Comparison of ENCODE assay signal across 23 cellular contexts in the genomic region with DNA sequence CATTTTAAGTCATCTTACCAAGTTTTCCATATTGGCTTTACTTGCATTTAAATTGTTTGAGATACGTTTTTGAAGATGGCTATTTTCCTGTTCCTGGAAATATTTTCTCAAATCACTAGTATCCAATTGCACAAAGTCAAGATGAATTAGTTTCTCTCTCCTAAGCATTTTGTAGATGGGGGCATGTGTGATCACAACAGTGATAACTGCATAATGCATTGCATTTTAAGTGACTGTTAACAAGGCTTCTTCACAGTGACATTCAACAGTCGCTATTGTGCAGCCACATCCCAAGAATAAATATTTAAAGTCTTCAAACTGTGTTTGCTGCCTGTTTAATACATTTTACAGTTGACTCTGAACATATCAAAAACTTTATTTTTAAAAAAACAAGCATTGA.
DNase-seq lines count a peak whose midpoint lies in the region; ATAC-seq, FAIRE-seq and TF ChIP-seq lines count a peak whose summit lies in the region.
"Had no signal": no experiment of that assay in that cellular context is flagged by ENCODE, and none has a peak within 500 bp of the region (broad histone marks: within the 10 kb centered on the region; RNA-seq: fewer than 3 reads in every experiment).

No MANE protein-coding gene starts in this region.

- TF ChIP-seq POLR2A in stomach (IDR thresholded peaks at IDR 0.05) = no peak

- TF ChIP-seq RAD21 in SK-N-SH (IDR thresholded peaks at IDR 0.05; ENCODE audit: low read length) = no peak

- DNase-seq in SK-N-SH (no peak), D721Med (ENCODE audit: insufficient read length, low spot score) (no peak), SK-N-DZ (ENCODE audit: low spot score) (peak; percentile 78), smooth muscle cell (lab: John Stamatoyannopoulos, UW; ENCODE audit: unreplicated experiment) (no peak), C1 segment of cervical spinal cord (lab: John Stamatoyannopoulos, UW) (no peak), stomach (no peak)
- DNase-seq: 8988T; ACHN; AML-193; BE2C; Calu3; CD4-positive, alpha-beta memory T cell; COR-L47; DMS153; DND-41; GOT3; HCEC 1CT had no signal

- 44% methylated on average over 2 of the region's 2 CpGs for WGBS in SK-N-SH (ENCODE audit: low lambda C conversion rate)
- 31% methylated on average over 2 of the region's 2 CpGs for WGBS in smooth muscle cell (ENCODE audit: low lambda C conversion rate)
- 64 to 74% (median 66%) methylated on average over 2 of the region's 2 CpGs for WGBS in stomach, 5 donors

- H3K4me2 ChIP-seq in SK-N-SH = no peak overlapping the region
- H3K4me2 ChIP-seq in smooth muscle cell = no peak overlapping the region
- H3K4me2 ChIP-seq: A549 had no signal

- H3K9ac ChIP-seq in SK-N-SH = no peak overlapping the region
- no peak overlapping the region for H3K9ac ChIP-seq in smooth muscle cell (ENCODE audit: low read depth)

- CTCF ChIA-PET in SK-N-SH (lab: Yijun Ruan, JAX) = no interaction called here

- intact Hi-C loops in stomach (cut with DNase I; ENCODE audit: low total_unique reads) = no loop called here

- H3K79me2 ChIP-seq in SK-N-SH (ENCODE audit: insufficient read depth) = no peaks in the 10 kb centered on the region
- no peaks in the 10 kb centered on the region for H3K79me2 ChIP-seq in smooth muscle cell (ENCODE audit: low read depth)

- H3F3A ChIP-seq in SK-N-SH (replicated peaks; ENCODE audit: insufficient read depth) (no peaks in the 10 kb centered on the region), smooth muscle cell (ENCODE audit: low read depth) (no peaks in the 10 kb centered on the region)

- H3K9me2 ChIP-seq in SK-N-SH = no peaks in the 10 kb centered on the region

- H3K27ac ChIP-seq in SK-N-SH (ENCODE audit: low read depth in 2 of 2, low read length in 1 of 2) (no peak overlapping the region), smooth muscle cell (ENCODE audit: low read depth) (no peak overlapping the region), stomach (no peak overlapping the region)
- H3K27ac ChIP-seq: A549 had no signal

- POLR2A ChIA-PET in SK-N-SH (lab: Yijun Ruan, JAX) = no interaction called here

- TF ChIP-seq EP300 in SK-N-SH (IDR thresholded peaks at IDR 0.05; ENCODE audit: borderline replicate concordance in 1 of 2, low read depth in 1 of 2, low read length in 1 of 2) (no peak), stomach (IDR thresholded peaks at IDR 0.05) (no peak)

- H3K36me3 ChIP-seq in SK-N-SH (replicated peaks in 1 of 2; ENCODE audit: control insufficient read depth in 1 of 2, insufficient read depth in 2 of 2, low read length in 1 of 2) (no peaks in the 10 kb centered on the region), smooth muscle cell (ENCODE audit: low read depth) (no peaks in the 10 kb centered on the region), stomach (no peaks in the 10 kb centered on the region)
- H3K36me3 ChIP-seq: BE2C; BLaER1 treated with 17β-estradiol and CSF1 and Interleukin-3, amounts not matched to agents 10 nM and 100 nM had no signal

- no peak for ATAC-seq in SK-N-SH treated with all-trans-retinoic acid at 6 μM for 48 hours
- ATAC-seq: A549 had no signal

- no peak overlapping the region for H3K4me3 ChIP-seq in SK-N-SH (ENCODE audit: low read depth in 2 of 2, low read length in 1 of 2)
- H3K4me3 ChIP-seq in smooth muscle cell = no peak overlapping the region
- H3K4me3 ChIP-seq in stomach = no peak overlapping the region
- H3K4me3 ChIP-seq: A549 had no signal

- H2AFZ ChIP-seq in SK-N-SH (ENCODE audit: low read depth) (no peak overlapping the region), smooth muscle cell (ENCODE audit: low read depth) (peak overlapping the region; percentile 60)

- H3K27me3 ChIP-seq in SK-N-SH (ENCODE audit: insufficient read depth) = no peaks in the 10 kb centered on the region
- no peaks in the 10 kb centered on the region for H3K27me3 ChIP-seq in smooth muscle cell (ENCODE audit: low read depth)
- no peaks in the 10 kb centered on the region for H3K27me3 ChIP-seq in stomach
- H3K27me3 ChIP-seq: BE2C; BLaER1 treated with 17β-estradiol and CSF1 and Interleukin-3, amounts not matched to agents 10 nM and 100 nM had no signal

- peak; percentile 99 for FAIRE-seq in D721Med (lab: Jason Lieb, UNC)
- FAIRE-seq: A549, G401.6, GM12892, H54 had no signal

- H3K9me3 ChIP-seq in SK-N-SH (no peaks in the 10 kb centered on the region), smooth muscle cell (replicated peaks; ENCODE audit: low read depth) (no peaks in the 10 kb centered on the region), stomach (no peaks in the 10 kb centered on the region)
- H3K9me3 ChIP-seq: A549; BE2C; BLaER1 treated with 17β-estradiol and CSF1 and Interleukin-3, amounts not matched to agents 10 nM and 100 nM had no signal

- TF ChIP-seq CTCF in SK-N-SH (IDR thresholded peaks at IDR 0.05) = no peak
- no peak for TF ChIP-seq CTCF in D721Med (IDR thresholded peaks at IDR 0.05; ENCODE audit: insufficient read depth, missing control alignments)
- no peak for TF ChIP-seq CTCF in smooth muscle cell (IDR thresholded peaks at IDR 0.05; ENCODE audit: borderline replicate concordance, insufficient read depth, poor library complexity, severe bottlenecking)
- TF ChIP-seq CTCF in stomach (IDR thresholded peaks at IDR 0.05) = no peak

- H3K4me1 ChIP-seq in SK-N-SH (ENCODE audit: control insufficient read depth in 1 of 2, insufficient read depth in 2 of 2, low read depth in 1 of 2, low read length in 1 of 2) = no peaks in the 10 kb centered on the region
- H3K4me1 ChIP-seq in smooth muscle cell (ENCODE audit: low read depth) = no peaks in the 10 kb centered on the region
- H3K4me1 ChIP-seq in stomach = no peaks in the 10 kb centered on the region
- H3K4me1 ChIP-seq: A549, BE2C had no signal

- no peaks in the 10 kb centered on the region for H4K20me1 ChIP-seq in SK-N-SH (ENCODE audit: insufficient read depth)
- no peaks in the 10 kb centered on the region for H4K20me1 ChIP-seq in smooth muscle cell (ENCODE audit: low read depth)
- H4K20me1 ChIP-seq: BLaER1 treated with 17β-estradiol and CSF1 and Interleukin-3, amounts not matched to agents 10 nM and 100 nM had no signal

TF ChIP-seq in SK-N-SH, 30 proteins besides CTCF, POLR2A, EP300 and RAD21:
- no peak for TF ChIP-seq POLR2AphosphoS5 (IDR thresholded peaks at IDR 0.05; ENCODE audit: low read depth, low read length)
- no peak for TF ChIP-seq TAF1 (IDR thresholded peaks at IDR 0.05; ENCODE audit: borderline replicate concordance, low read depth, low read length)
- peak; percentile 49 for TF ChIP-seq GATA2 (CRISPR knock-in tag; IDR thresholded peaks at IDR 0.05)
- no peak for TF ChIP-seq TEAD4 (IDR thresholded peaks at IDR 0.05; ENCODE audit: borderline replicate concordance, insufficient read depth)
- TF ChIP-seq EZH2phosphoT487 (IDR thresholded peaks at IDR 0.05; ENCODE audit: borderline replicate concordance, low read depth) = no peak
- TF ChIP-seq RCOR1 (IDR thresholded peaks at IDR 0.05; ENCODE audit: low read length) = no peak
- no peak for TF ChIP-seq PBX3 (IDR thresholded peaks at IDR 0.05)
- TF ChIP-seq FOXM1 (IDR thresholded peaks at IDR 0.05; ENCODE audit: low read depth) = no peak

TF ChIP-seq in SK-N-SH treated with all-trans-retinoic acid at 6 μM for 48 hours, 23 proteins besides CTCF, POLR2A, EP300 and RAD21:
- TF ChIP-seq ZNF8 (CRISPR knock-in tag; IDR thresholded peaks at IDR 0.05) = no peak
- no peak for TF ChIP-seq CREB5 (CRISPR knock-in tag; IDR thresholded peaks at IDR 0.05; ENCODE audit: low read depth)
- TF ChIP-seq ZNF70 (CRISPR knock-in tag; IDR thresholded peaks at IDR 0.05) = no peak
- no peak for TF ChIP-seq RARB (CRISPR knock-in tag; IDR thresholded peaks at IDR 0.05)
- no peak for TF ChIP-seq ZNF565 (CRISPR knock-in tag; conservative IDR thresholded peaks at IDR 0.05; ENCODE audit: low read depth)
